8 cellular contexts compared by ENCODE assay signal in the genomic region with DNA sequence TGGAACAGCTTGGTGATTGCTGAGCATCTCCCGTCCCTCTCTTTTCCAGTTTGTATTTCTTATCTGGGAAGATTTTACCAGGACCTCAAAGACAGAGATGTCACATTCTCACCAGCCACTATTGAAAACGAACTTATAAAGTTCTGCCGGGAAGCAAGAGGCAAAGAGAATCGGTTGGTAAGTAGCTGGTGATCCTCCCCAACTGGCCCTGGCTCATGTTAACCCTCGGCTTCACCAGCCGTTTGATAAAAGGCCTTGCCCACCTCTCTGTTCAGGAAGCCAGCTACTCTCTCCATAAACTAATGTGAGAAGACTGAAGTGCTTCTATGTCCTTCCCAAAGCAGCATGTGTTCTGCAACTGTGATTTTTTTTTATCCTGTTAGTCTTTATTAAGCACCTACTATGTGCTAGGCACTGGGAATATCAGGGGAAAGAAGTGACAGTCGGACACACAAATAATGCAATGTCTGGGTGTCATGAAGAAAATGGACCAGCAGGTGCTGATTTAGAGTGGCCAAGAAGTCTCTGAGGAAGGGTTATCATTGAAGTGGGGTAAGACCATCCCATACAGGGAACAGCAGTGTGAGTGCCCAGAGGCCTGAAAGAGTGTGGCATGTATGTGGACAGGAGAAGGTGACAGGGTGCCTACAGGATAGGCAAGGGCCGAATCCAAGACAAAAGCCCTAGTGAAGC. TPM values are rescaled to one million over a fixed set of nuclear protein-coding genes. Genes with fewer than 3 reads are reported as not detected.
DNase-seq lines count a peak whose midpoint lies in the region; ATAC-seq and TF ChIP-seq lines count a peak whose summit lies in the region.

No MANE protein-coding gene starts in this region.

- H3K36me3 ChIP-seq in mucosa of stomach (ENCODE audit: control insufficient read depth, insufficient read depth, low read length), result peaks cover 11% of the 10 kb centered on the region

- peak overlapping the region; percentile 63 to 99 (median 98) for H3K27ac Mint-ChIP-seq in IgD-negative memory B cell

- H3K9me3 Mint-ChIP-seq in IgD-negative memory B cell, result no peaks in the 10 kb centered on the region

- no peak for ATAC-seq in GM18909 (IDR thresholded peaks at IDR 0.05; ENCODE audit: poor library complexity, unreplicated experiment)

- H3K27me3 Mint-ChIP-seq in IgD-negative memory B cell, result no peaks in the 10 kb centered on the region

- DNase-seq in AG10803 (ENCODE audit: low read depth), result no peak
- no peak for DNase-seq in cardiac fibroblast (ENCODE audit: low read depth in 2 of 2)
- DNase-seq in NCI-H1694 (lab: John Stamatoyannopoulos, UW), result no peak
- DNase-seq in A172 (ENCODE audit: low spot score), result no peak
- no peak for DNase-seq in NCI-H1417 treated with DMSO at 0.1 percent for 48 hours (lab: John Stamatoyannopoulos, UW)

- H3K9me3 ChIP-seq in mucosa of stomach (ENCODE audit: control insufficient read depth, low read length), result no peaks in the 10 kb centered on the region

- H3K4me3 ChIP-seq in AG10803 (ENCODE audit: low read length) (peak overlapping the region; percentile 79), cardiac fibroblast (replicated peaks in 1 of 2; ENCODE audit: low read depth in 2 of 2, low read length in 2 of 2) (peak overlapping the region; percentile 74 to 98), mucosa of stomach (ENCODE audit: low read length) (peak overlapping the region; percentile 68)

- no peaks in the 10 kb centered on the region for H3K27me3 ChIP-seq in mucosa of stomach (ENCODE audit: control insufficient read depth, insufficient read depth, low read length)

- peaks cover 25 to 40% (median 35%) of the 10 kb centered on the region in 3 donors for H3K4me1 Mint-ChIP-seq in IgD-negative memory B cell

- H3K9ac ChIP-seq in mucosa of stomach (ENCODE audit: low read length), result peak overlapping the region; percentile 75

- H3K4me1 ChIP-seq in mucosa of stomach (ENCODE audit: control insufficient read depth, insufficient read depth, low read length), result peaks cover 61% of the 10 kb centered on the region

- no peaks in the 10 kb centered on the region for H3K36me3 Mint-ChIP-seq in IgD-negative memory B cell

- peak overlapping the region; percentile 95 to 100 (median 99) for H3K4me3 Mint-ChIP-seq in IgD-negative memory B cell

- TF ChIP-seq CTCF in AG10803 (conservative IDR thresholded peaks at IDR 0.05; ENCODE audit: low read length) (peak; percentile 14; the same call in 1 of the 2 replicates), cardiac fibroblast (IDR thresholded peaks at IDR 0.05; ENCODE audit: low read depth, low read length) (peak; percentile 9)

RNA-seq across cellular contexts. Expression of gene MANF, which starts 1.2 kb away (rescaled TPM):
- 33.6 TPM for polyA plus RNA-seq in IgD-negative memory B cell
- total RNA-seq in A172 (2014; rRNA removed; shearing (Covaris generic)), result 128 and 156 TPM in 2 replicates

RNA-seq across cellular contexts. Expression of gene RBM15B, which starts 4.8 kb away (rescaled TPM):
- polyA plus RNA-seq in IgD-negative memory B cell, result 10.8 TPM
- 20.2 and 22.5 TPM in 2 replicates for total RNA-seq in A172 (2014; rRNA removed; shearing (Covaris generic))
